ENCODE assay signal across 18 cellular contexts in genomic region chr20:50386641-50386960, GRCh38.
A peak's percentile ranks its signal among the peaks of the same experiment; 100 is the strongest.
DNase-seq lines count a peak whose midpoint lies in the region; ATAC-seq and TF ChIP-seq lines count a peak whose summit lies in the region.
"Had no signal": no experiment of that assay in that cellular context is flagged by ENCODE, and none has a peak within 500 bp of the region (broad histone marks: within the 10 kb centered on the region; RNA-seq: fewer than 3 reads in every experiment).

No MANE protein-coding gene starts in this region.

- no peaks in the 10 kb centered on the region for H3K27me3 ChIP-seq in suprapubic skin
- H3K27me3 ChIP-seq: upper lobe of right lung had no signal

- TF ChIP-seq POLR2A in suprapubic skin (IDR thresholded peaks at IDR 0.05): no peak

- H3K36me3 ChIP-seq in suprapubic skin: no peaks in the 10 kb centered on the region
- H3K36me3 ChIP-seq: upper lobe of right lung had no signal

- peak; percentile 2 for ATAC-seq in activated CD4-positive, alpha-beta T cell treated with anti-CD3 and anti-CD28 coated beads for 36 hours
- ATAC-seq in activated CD8-positive, alpha-beta T cell treated with anti-CD3 and anti-CD28 coated beads for 36 hours: no peak
- ATAC-seq in HG03342 (IDR thresholded peaks at IDR 0.05; ENCODE audit: unreplicated experiment): no peak
- ATAC-seq: Panc1, sciatic nerve had no signal

- POLR2A ChIA-PET in activated CD4-positive, alpha-beta T cell treated with anti-CD3 and anti-CD28 coated beads for 36 hours (lab: Charles Lee): no interaction called here
- POLR2A ChIA-PET in activated CD8-positive, alpha-beta T cell treated with anti-CD3 and anti-CD28 coated beads for 36 hours (lab: Charles Lee): no interaction called here

- no peaks in the 10 kb centered on the region for H3K36me3 Mint-ChIP-seq in activated CD4-positive, alpha-beta T cell treated with anti-CD3 and anti-CD28 coated beads for 36 hours (ENCODE audit: low read depth)
- H3K36me3 Mint-ChIP-seq in CD14-positive monocyte: peaks cover 0 to 9% of the 10 kb centered on the region in 2 donors
- H3K36me3 Mint-ChIP-seq in activated CD8-positive, alpha-beta T cell treated with anti-CD3 and anti-CD28 coated beads for 36 hours (ENCODE audit: low read depth): no peaks in the 10 kb centered on the region
- H3K36me3 Mint-ChIP-seq in immature natural killer cell: no peaks in the 10 kb centered on the region

- intact Hi-C loops in activated CD4-positive, alpha-beta T cell treated with anti-CD3 and anti-CD28 coated beads for 36 hours (cut with DNase I, micrococcal nuclease): loop anchor here (2.0 kb wide), 2 partner anchors 48 to 196 kb away; partner anchors contain the start of gene CEBPB (in 1 of the 2)
- intact Hi-C loops in CD14-positive monocyte (cut with micrococcal nuclease): loop anchor here in 1 of 2 donors (10.0 kb wide), 1 partner anchor 68 kb away; no protein-coding TSS in a partner anchor
- intact Hi-C loops in activated CD8-positive, alpha-beta T cell treated with anti-CD3 and anti-CD28 coated beads for 36 hours (cut with micrococcal nuclease): no loop called here

- H3K27ac Mint-ChIP-seq in activated CD4-positive, alpha-beta T cell treated with anti-CD3 and anti-CD28 coated beads for 36 hours: peak overlapping the region; percentile 58
- peak overlapping the region in 1 of 7 donors; percentile 4 for H3K27ac Mint-ChIP-seq in CD14-positive monocyte
- peak overlapping the region; percentile 47 for H3K27ac Mint-ChIP-seq in activated CD8-positive, alpha-beta T cell treated with anti-CD3 and anti-CD28 coated beads for 36 hours
- peak overlapping the region; percentile 89 to 98 (median 94) for H3K27ac Mint-ChIP-seq in immature natural killer cell

- 70% methylated on average over 6 of the region's 6 CpGs for WGBS in suprapubic skin

- peaks cover 6% of the 10 kb centered on the region for H3K27me3 Mint-ChIP-seq in activated CD4-positive, alpha-beta T cell treated with anti-CD3 and anti-CD28 coated beads for 36 hours
- peaks cover 10 to 25% (median 12%) of the 10 kb centered on the region in 3 donors for H3K27me3 Mint-ChIP-seq in CD14-positive monocyte (ENCODE audit: low read depth in 3 of 3)
- no peaks in the 10 kb centered on the region for H3K27me3 Mint-ChIP-seq in activated CD8-positive, alpha-beta T cell treated with anti-CD3 and anti-CD28 coated beads for 36 hours
- H3K27me3 Mint-ChIP-seq in immature natural killer cell (ENCODE audit: low read depth in 3 of 3): peaks cover 13 to 26% (median 23%) of the 10 kb centered on the region in 3 donors

- no peak for DNase-seq in activated CD4-positive, alpha-beta T cell treated with anti-CD3 and anti-CD28 coated beads for 36 hours
- no peak for DNase-seq in activated CD4-positive, alpha-beta T cell treated with anti-CD3 and anti-CD28 coated beads for 1 hour
- DNase-seq in CD14-positive monocyte (ENCODE audit: low spot score) (no peak), immature natural killer cell (no peak), T-helper 9 cell (no peak), suprapubic skin (ENCODE audit: low spot score in 2 of 2) (no peak)
- DNase-seq in activated CD8-positive, alpha-beta T cell treated with anti-CD3 and anti-CD28 coated beads for 36 hours: no peak
- DNase-seq: glutamatergic neuron, H7, NCI-H1694, NCI-H526 treated with DMSO at 0.1 percent for 48 hours, SHP77 treated with DMSO at 0.1 percent for 48 hours, upper lobe of right lung had no signal

- no peak overlapping the region for H3K27ac ChIP-seq in suprapubic skin
- H3K27ac ChIP-seq: upper lobe of right lung had no signal

- TF ChIP-seq EP300 in suprapubic skin (IDR thresholded peaks at IDR 0.05): no peak

- H3K4me3 ChIP-seq in suprapubic skin: no peak overlapping the region
- H3K4me3 ChIP-seq: lung, upper lobe of right lung had no signal

- H3K9me3 Mint-ChIP-seq in activated CD4-positive, alpha-beta T cell treated with anti-CD3 and anti-CD28 coated beads for 36 hours (ENCODE audit: low read depth): no peaks in the 10 kb centered on the region
- H3K9me3 Mint-ChIP-seq in CD14-positive monocyte (peaks cover 0 to 4% (median 0%) of the 10 kb centered on the region in 7 donors), immature natural killer cell (no peaks in the 10 kb centered on the region)
- H3K9me3 Mint-ChIP-seq in activated CD8-positive, alpha-beta T cell treated with anti-CD3 and anti-CD28 coated beads for 36 hours: no peaks in the 10 kb centered on the region

- no peak overlapping the region for H3K4me3 Mint-ChIP-seq in activated CD4-positive, alpha-beta T cell treated with anti-CD3 and anti-CD28 coated beads for 36 hours
- peak overlapping the region; percentile 47 to 78 for H3K4me3 Mint-ChIP-seq in CD14-positive monocyte
- peak overlapping the region; percentile 16 for H3K4me3 Mint-ChIP-seq in activated CD8-positive, alpha-beta T cell treated with anti-CD3 and anti-CD28 coated beads for 36 hours
- peak overlapping the region; percentile 11 to 81 (median 69) for H3K4me3 Mint-ChIP-seq in immature natural killer cell

- H3K4me1 Mint-ChIP-seq in activated CD4-positive, alpha-beta T cell treated with anti-CD3 and anti-CD28 coated beads for 36 hours: peaks cover 55% of the 10 kb centered on the region
- peaks cover 55% of the 10 kb centered on the region for H3K4me1 Mint-ChIP-seq in CD14-positive monocyte
- H3K4me1 Mint-ChIP-seq in activated CD8-positive, alpha-beta T cell treated with anti-CD3 and anti-CD28 coated beads for 36 hours (ENCODE audit: low read depth): peaks cover 54% of the 10 kb centered on the region
- H3K4me1 Mint-ChIP-seq in immature natural killer cell: peaks cover 64 to 77% of the 10 kb centered on the region in 2 donors

- TF ChIP-seq CTCF in CD14-positive monocyte (IDR thresholded peaks at IDR 0.05): no peak
- TF ChIP-seq CTCF in activated CD8-positive, alpha-beta T cell treated with anti-CD3 and anti-CD28 coated beads for 36 hours (IDR thresholded peaks at IDR 0.05): no peak
- TF ChIP-seq CTCF in suprapubic skin (IDR thresholded peaks at IDR 0.05): no peak

- CTCF ChIA-PET in activated CD4-positive, alpha-beta T cell treated with anti-CD3 and anti-CD28 coated beads for 36 hours (lab: Charles Lee): interaction anchor here (0.7 kb wide), 1 partner anchor 207 kb away, joined by 3 read pairs; no protein-coding TSS in a partner anchor
- CTCF ChIA-PET in activated CD8-positive, alpha-beta T cell treated with anti-CD3 and anti-CD28 coated beads for 36 hours (lab: Charles Lee): interaction anchor here (0.9 kb wide), 1 partner anchor 74 kb away, joined by 3 read pairs; no protein-coding TSS in a partner anchor

- H3K9me3 ChIP-seq in suprapubic skin: no peaks in the 10 kb centered on the region
- H3K9me3 ChIP-seq: Caco-2, upper lobe of right lung had no signal

- no peaks in the 10 kb centered on the region for H3K4me1 ChIP-seq in suprapubic skin
